In the genomic region with DNA sequence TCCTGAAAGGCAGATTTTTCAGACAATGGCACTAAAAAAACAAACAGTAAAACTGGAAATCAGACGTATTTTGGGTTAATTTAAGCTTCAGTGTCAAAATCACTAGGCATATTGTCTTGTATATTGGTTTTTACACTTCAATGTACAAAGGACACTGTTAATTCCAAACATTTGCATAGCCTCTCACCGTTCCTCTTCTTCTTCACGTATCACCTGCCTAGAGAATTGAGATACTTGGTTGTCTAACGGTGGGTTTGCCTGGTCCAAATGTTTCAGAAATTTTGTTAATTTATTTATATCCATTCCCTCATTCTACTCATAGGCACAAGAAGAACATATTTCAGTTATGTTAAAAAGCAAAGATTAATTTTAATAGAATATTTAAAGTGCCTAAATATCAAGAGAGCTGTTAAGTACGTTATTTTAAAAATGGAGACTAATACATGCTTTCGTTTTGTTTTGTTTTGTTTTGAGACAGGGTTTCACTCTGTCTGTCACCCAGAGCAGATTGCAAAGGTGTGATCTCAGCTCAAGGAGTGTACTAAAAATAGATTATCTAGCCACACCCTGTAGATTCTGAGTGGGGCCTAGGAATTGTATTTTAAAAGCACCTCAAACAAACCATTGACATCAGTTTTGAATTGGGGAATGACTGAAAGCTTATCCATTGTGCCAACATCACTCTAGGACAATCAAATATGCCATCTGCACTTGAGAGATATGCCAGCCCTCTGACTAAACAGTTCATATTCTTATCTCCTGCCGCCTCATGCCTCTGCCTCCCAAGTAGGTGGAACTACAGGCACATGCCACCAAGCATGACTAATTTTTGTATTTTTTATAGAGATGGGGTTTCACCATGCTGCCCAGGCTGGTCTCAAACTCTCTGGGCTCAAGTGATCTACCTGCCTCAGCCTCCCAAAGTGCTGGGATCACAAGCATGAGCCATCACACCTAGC, we compare ENCODE assay signal across 17 cellular contexts. TPM values are rescaled to one million over a fixed set of nuclear protein-coding genes. Genes with fewer than 3 reads are reported as not detected.
DNase-seq lines count a peak whose midpoint lies in the region; ATAC-seq lines count a peak whose summit lies in the region.
"Had no signal": no experiment of that assay in that cellular context is flagged by ENCODE, and none has a peak within 500 bp of the region (broad histone marks: within the 10 kb centered on the region; RNA-seq: fewer than 3 reads in every experiment).

No MANE protein-coding gene starts in this region.

- H3K9me3 ChIP-seq in aorta (ENCODE audit: control insufficient read depth, low read length), result no peaks in the 10 kb centered on the region

- intact Hi-C loops in aorta (cut with DNase I), result no loop called here

- 87 to 89% methylated on average over 1 to 7 of the region's 7 CpGs for WGBS in aorta, 2 donors

- H3K27ac ChIP-seq in aorta (ENCODE audit: low read depth in 1 of 2, low read length in 2 of 2), result no peak overlapping the region

- peak; percentile 67 for DNase-seq in NCI-H2171 treated with DMSO at 0.1 percent for 48 hours (lab: John Stamatoyannopoulos, UW)
- no peak for DNase-seq in aorta
- DNase-seq in left lobe of liver (ENCODE audit: low spot score), result no peak
- no peak for DNase-seq in Kasumi-1 (lab: John Stamatoyannopoulos, UW)
- DNase-seq: activated naive CD4-positive, alpha-beta T cell; GOT3; kidney; NCI-H2227 treated with DMSO at 0.1 percent for 48 hours; nephron progenitor cell; small intestine had no signal

- no peaks in the 10 kb centered on the region for H3K4me1 ChIP-seq in aorta (ENCODE audit: control insufficient read depth in 1 of 2, insufficient read depth in 2 of 2, low read length in 2 of 2)

- ATAC-seq in GM18517 (IDR thresholded peaks at IDR 0.05; ENCODE audit: unreplicated experiment), result peak; percentile 93
- ATAC-seq in GM21390 (IDR thresholded peaks at IDR 0.05; ENCODE audit: unreplicated experiment), result peak; percentile 83
- peak; percentile 94 for ATAC-seq in HG03066 (IDR thresholded peaks at IDR 0.05; ENCODE audit: low read depth, unreplicated experiment)
- no peak for ATAC-seq in aorta (ENCODE audit: low FRiP score)
- no peak for ATAC-seq in GM19463 (IDR thresholded peaks at IDR 0.05; ENCODE audit: unreplicated experiment)
- ATAC-seq in left lobe of liver, result no peak
- ATAC-seq: K562, SK-N-SH treated with all-trans-retinoic acid at 6 μM for 48 hours had no signal

- no peak overlapping the region for H3K4me3 ChIP-seq in aorta (ENCODE audit: low read length in 2 of 2)
- H3K4me3 ChIP-seq: BLaER1 treated with 17β-estradiol and CSF1 and Interleukin-3, amounts not matched to agents 10 nM and 100 nM; K562 had no signal

- H3K27me3 ChIP-seq in aorta (ENCODE audit: control insufficient read depth in 1 of 2, insufficient read depth in 2 of 2, low read length in 1 of 2), result no peaks in the 10 kb centered on the region
- H3K27me3 ChIP-seq: BLaER1 treated with 17β-estradiol and CSF1 and Interleukin-3, amounts not matched to agents 10 nM and 100 nM had no signal

- H3K36me3 ChIP-seq in aorta (ENCODE audit: control insufficient read depth in 1 of 2, insufficient read depth in 2 of 2, low read length in 1 of 2), result no peaks in the 10 kb centered on the region
- H3K36me3 ChIP-seq: BLaER1 treated with 17β-estradiol and CSF1 and Interleukin-3, amounts not matched to agents 10 nM and 100 nM had no signal

RNA-seq across cellular contexts. Expression of a gene that starts 42.9 kb away (rescaled TPM):
- total RNA-seq in aorta (10 to 100 TPM; 20.7 to 55.9 TPM), left lobe of liver (19.2 TPM)
- 10 to 100 TPM in 1 of 2 donors, 1 to 10 TPM in 1; 9.9 to 24.9 TPM for polyA plus RNA-seq in aorta
- polyA plus RNA-seq: K562 had no signal

Comparison
In these comparisons a context has a peak if more than half of its experiments do, and no peak if none do; other contexts are left out.
1. ATAC-seq: peak in GM18517 (single experiment), GM21390 (single experiment) and HG03066 (single experiment); none in aorta (single experiment), GM19463 (single experiment) and left lobe of liver (single experiment).